In the genomic region with DNA sequence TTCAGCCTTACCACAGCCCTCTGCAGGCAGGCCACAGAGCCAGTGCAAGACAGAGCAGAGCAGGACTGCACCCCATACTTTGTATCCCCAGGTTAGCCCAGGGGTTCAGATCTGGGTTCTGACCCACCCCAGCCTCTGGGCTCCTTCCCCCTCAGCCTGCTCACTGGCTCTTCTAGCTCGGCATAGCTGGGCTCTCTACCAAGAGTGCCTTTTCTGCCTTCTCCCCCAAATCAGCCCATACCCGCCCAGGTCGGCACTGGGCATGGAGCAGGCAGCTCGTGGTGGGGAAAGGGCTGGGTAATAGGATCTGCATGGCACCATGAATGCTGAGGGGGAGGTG, we compare ENCODE assay signal across 13 cellular contexts. TPM values are rescaled to one million over a fixed set of nuclear protein-coding genes. Genes with fewer than 3 reads are reported as not detected.
DNase-seq lines count a peak whose midpoint lies in the region; ATAC-seq and TF ChIP-seq lines count a peak whose summit lies in the region.
"Had no signal": no experiment of that assay in that cellular context is flagged by ENCODE, and none has a peak within 500 bp of the region (broad histone marks: within the 10 kb centered on the region; RNA-seq: fewer than 3 reads in every experiment).

No MANE protein-coding gene starts in this region.

- no peak for TF ChIP-seq CTCF in neutrophil (IDR thresholded peaks at IDR 0.05)
- TF ChIP-seq CTCF in tibial artery (IDR thresholded peaks at IDR 0.05), result no peak
- no peak for TF ChIP-seq CTCF in GM23338 (conservative IDR thresholded peaks at IDR 0.05; ENCODE audit: low read depth in 2 of 2)

- intact Hi-C loops in tibial artery (cut with DNase I; ENCODE audit: low total_unique reads), result no loop called here

- peak overlapping the region in 3 of 4 donors; percentile 27 to 58 (median 38) for H3K4me3 Mint-ChIP-seq in CD4-positive, CD25-positive, alpha-beta regulatory T cell
- H3K4me3 Mint-ChIP-seq in central memory CD8-positive, alpha-beta T cell, result no peak overlapping the region
- no peak overlapping the region for H3K4me3 Mint-ChIP-seq in GM23338

- no peaks in the 10 kb centered on the region for H3K27me3 Mint-ChIP-seq in CD4-positive, CD25-positive, alpha-beta regulatory T cell
- no peaks in the 10 kb centered on the region for H3K27me3 Mint-ChIP-seq in central memory CD8-positive, alpha-beta T cell
- H3K27me3 Mint-ChIP-seq in GM23338 (ENCODE audit: insufficient read depth, low read depth, poor library complexity), result peaks cover 3% of the 10 kb centered on the region

- no peak overlapping the region for H3K4me2 ChIP-seq in GM23338

- no peak overlapping the region for H2AFZ ChIP-seq in GM23338

- H3K4me3 ChIP-seq in CD4-positive, CD25-positive, alpha-beta regulatory T cell (ENCODE audit: low read depth, low read length), result no peak overlapping the region
- H3K4me3 ChIP-seq in neutrophil (ENCODE audit: low read depth in 1 of 2, low read length in 1 of 2) (peak overlapping the region; percentile 80 to 96), tibial artery (no peak overlapping the region), GM23338 (no peak overlapping the region)
- H3K4me3 ChIP-seq: ovary had no signal

- H3K9me3 Mint-ChIP-seq in CD4-positive, CD25-positive, alpha-beta regulatory T cell, result no peaks in the 10 kb centered on the region
- H3K9me3 Mint-ChIP-seq in central memory CD8-positive, alpha-beta T cell, result no peaks in the 10 kb centered on the region
- H3K9me3 Mint-ChIP-seq in GM23338, result no peaks in the 10 kb centered on the region

- peaks cover 0 to 74% (median 41%) of the 10 kb centered on the region in 4 donors for H3K4me1 Mint-ChIP-seq in CD4-positive, CD25-positive, alpha-beta regulatory T cell
- peaks cover 72% of the 10 kb centered on the region for H3K4me1 Mint-ChIP-seq in central memory CD8-positive, alpha-beta T cell
- H3K4me1 Mint-ChIP-seq in GM23338, result peaks cover 23% of the 10 kb centered on the region

- H3K36me3 Mint-ChIP-seq in CD4-positive, CD25-positive, alpha-beta regulatory T cell, result no peaks in the 10 kb centered on the region
- H3K36me3 Mint-ChIP-seq in central memory CD8-positive, alpha-beta T cell (ENCODE audit: insufficient read depth), result peaks cover 44% of the 10 kb centered on the region
- H3K36me3 Mint-ChIP-seq in GM23338 (ENCODE audit: low read depth), result no peaks in the 10 kb centered on the region; the same call in 2 of the 3 replicates

- peaks cover 3% of the 10 kb centered on the region for H3K36me3 ChIP-seq in CD4-positive, CD25-positive, alpha-beta regulatory T cell (ENCODE audit: control insufficient read depth, insufficient read depth, low read length)
- H3K36me3 ChIP-seq in neutrophil, result peaks cover 30% of the 10 kb centered on the region
- no peaks in the 10 kb centered on the region for H3K36me3 ChIP-seq in tibial artery
- no peaks in the 10 kb centered on the region for H3K36me3 ChIP-seq in GM23338 (ENCODE audit: insufficient read depth)
- H3K36me3 ChIP-seq: brain microvascular endothelial cell, ovary had no signal

- no peaks in the 10 kb centered on the region for H3K9me2 ChIP-seq in GM23338 (ENCODE audit: insufficient read depth)

- no peaks in the 10 kb centered on the region for H3K9me3 ChIP-seq in CD4-positive, CD25-positive, alpha-beta regulatory T cell (ENCODE audit: control insufficient read depth in 2 of 2, low read length in 2 of 2)
- H3K9me3 ChIP-seq in neutrophil (no peaks in the 10 kb centered on the region), tibial artery (no peaks in the 10 kb centered on the region)
- H3K9me3 ChIP-seq: ovary had no signal

- no peaks in the 10 kb centered on the region; the same call in none of the 2 replicates for H4K20me1 ChIP-seq in GM23338 (replicated peaks; ENCODE audit: insufficient read depth)

- ATAC-seq in CD4-positive, CD25-positive, alpha-beta regulatory T cell (ENCODE audit: low read depth in 2 of 2), result peak in 1 of 2 donors; percentile 4
- ATAC-seq in HG03045 (IDR thresholded peaks at IDR 0.05; ENCODE audit: unreplicated experiment) (peak; percentile 1), GM23338 (no peak)
- no peak for ATAC-seq in central memory CD8-positive, alpha-beta T cell (replicated peaks; ENCODE audit: extremely low read depth, poor library complexity, severe bottlenecking)

- H3K27me3 ChIP-seq in CD4-positive, CD25-positive, alpha-beta regulatory T cell (ENCODE audit: control insufficient read depth, insufficient read depth, low read length), result no peaks in the 10 kb centered on the region
- H3K27me3 ChIP-seq in neutrophil (no peaks in the 10 kb centered on the region), tibial artery (no peaks in the 10 kb centered on the region), GM23338 (ENCODE audit: insufficient read depth) (no peaks in the 10 kb centered on the region)
- H3K27me3 ChIP-seq: brain microvascular endothelial cell, ovary had no signal

- peak overlapping the region in 2 of 3 donors; percentile 82 to 86 for H3K27ac Mint-ChIP-seq in CD4-positive, CD25-positive, alpha-beta regulatory T cell
- peak overlapping the region; percentile 68 for H3K27ac Mint-ChIP-seq in central memory CD8-positive, alpha-beta T cell (ENCODE audit: low read depth)
- no peak overlapping the region for H3K27ac Mint-ChIP-seq in GM23338

- peaks cover 42% of the 10 kb centered on the region for H3K4me1 ChIP-seq in CD4-positive, CD25-positive, alpha-beta regulatory T cell (ENCODE audit: control insufficient read depth, insufficient read depth, low read length, poor library complexity, severe bottlenecking)
- peaks cover 100% of the 10 kb centered on the region in 2 experiments for H3K4me1 ChIP-seq in neutrophil (ENCODE audit: control insufficient read depth in 1 of 2, insufficient read depth in 1 of 2, low read depth in 1 of 2, low read length in 1 of 2)
- peaks cover 0 to 10% (median 2%) of the 10 kb centered on the region in 4 donors for H3K4me1 ChIP-seq in tibial artery
- no peaks in the 10 kb centered on the region for H3K4me1 ChIP-seq in GM23338 (ENCODE audit: insufficient read depth)

- no peak for DNase-seq in CD4-positive, CD25-positive, alpha-beta regulatory T cell
- DNase-seq in central memory CD8-positive, alpha-beta T cell (ENCODE audit: low spot score in 2 of 2), result no peak
- no peak for DNase-seq in DMS114 treated with DMSO at 0.1 percent for 48 hours (lab: John Stamatoyannopoulos, UW; ENCODE audit: unreplicated experiment)
- no peak for DNase-seq in activated CD8-positive, alpha-beta memory T cell treated with anti-CD3 and anti-CD28 coated beads, Interleukin-2, amount 50 U/mL, for 4 hours
- no peak for DNase-seq in tibial artery
- no peak for DNase-seq in GM23338 (ENCODE audit: low spot score)
- DNase-seq: brain microvascular endothelial cell; NCI-H1048; NCI-H524; ovary; stimulated activated CD4-positive, alpha-beta T cell treated with anti-CD3 and anti-CD28 coated beads, Interleukin-2, amount 100 ng/mL, for 48 hours had no signal

- H3K79me2 ChIP-seq in GM23338 (replicated peaks; ENCODE audit: insufficient read depth), result peaks cover 5% of the 10 kb centered on the region

- no peak overlapping the region for H3K27ac ChIP-seq in CD4-positive, CD25-positive, alpha-beta regulatory T cell (ENCODE audit: insufficient read depth, low read length, poor library complexity, severe bottlenecking)
- H3K27ac ChIP-seq in neutrophil (peak overlapping the region; percentile 99), tibial artery (no peak overlapping the region), GM23338 (ENCODE audit: low read depth) (no peak overlapping the region)
- H3K27ac ChIP-seq: brain microvascular endothelial cell, ovary had no signal

- no peaks in the 10 kb centered on the region for H3F3A ChIP-seq in GM23338 (replicated peaks; ENCODE audit: low read depth)

TF ChIP-seq in GM23338, 12 proteins besides CTCF, POLR2A, EP300 and RAD21 (continues in another document):
- TF ChIP-seq, protein P1, sequence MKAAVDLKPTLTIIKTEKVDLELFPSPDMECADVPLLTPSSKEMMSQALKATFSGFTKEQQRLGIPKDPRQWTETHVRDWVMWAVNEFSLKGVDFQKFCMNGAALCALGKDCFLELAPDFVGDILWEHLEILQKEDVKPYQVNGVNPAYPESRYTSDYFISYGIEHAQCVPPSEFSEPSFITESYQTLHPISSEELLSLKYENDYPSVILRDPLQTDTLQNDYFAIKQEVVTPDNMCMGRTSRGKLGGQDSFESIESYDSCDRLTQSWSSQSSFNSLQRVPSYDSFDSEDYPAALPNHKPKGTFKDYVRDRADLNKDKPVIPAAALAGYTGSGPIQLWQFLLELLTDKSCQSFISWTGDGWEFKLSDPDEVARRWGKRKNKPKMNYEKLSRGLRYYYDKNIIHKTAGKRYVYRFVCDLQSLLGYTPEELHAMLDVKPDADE (IDR thresholded peaks at IDR 0.05), result no peak
- no peak for TF ChIP-seq ZNF331 (CRISPR knock-in tag; IDR thresholded peaks at IDR 0.05; ENCODE audit: low read depth)
- no peak for TF ChIP-seq CREB1 (CRISPR knock-in tag; IDR thresholded peaks at IDR 0.05; ENCODE audit: low read depth)
- TF ChIP-seq, protein P2, sequence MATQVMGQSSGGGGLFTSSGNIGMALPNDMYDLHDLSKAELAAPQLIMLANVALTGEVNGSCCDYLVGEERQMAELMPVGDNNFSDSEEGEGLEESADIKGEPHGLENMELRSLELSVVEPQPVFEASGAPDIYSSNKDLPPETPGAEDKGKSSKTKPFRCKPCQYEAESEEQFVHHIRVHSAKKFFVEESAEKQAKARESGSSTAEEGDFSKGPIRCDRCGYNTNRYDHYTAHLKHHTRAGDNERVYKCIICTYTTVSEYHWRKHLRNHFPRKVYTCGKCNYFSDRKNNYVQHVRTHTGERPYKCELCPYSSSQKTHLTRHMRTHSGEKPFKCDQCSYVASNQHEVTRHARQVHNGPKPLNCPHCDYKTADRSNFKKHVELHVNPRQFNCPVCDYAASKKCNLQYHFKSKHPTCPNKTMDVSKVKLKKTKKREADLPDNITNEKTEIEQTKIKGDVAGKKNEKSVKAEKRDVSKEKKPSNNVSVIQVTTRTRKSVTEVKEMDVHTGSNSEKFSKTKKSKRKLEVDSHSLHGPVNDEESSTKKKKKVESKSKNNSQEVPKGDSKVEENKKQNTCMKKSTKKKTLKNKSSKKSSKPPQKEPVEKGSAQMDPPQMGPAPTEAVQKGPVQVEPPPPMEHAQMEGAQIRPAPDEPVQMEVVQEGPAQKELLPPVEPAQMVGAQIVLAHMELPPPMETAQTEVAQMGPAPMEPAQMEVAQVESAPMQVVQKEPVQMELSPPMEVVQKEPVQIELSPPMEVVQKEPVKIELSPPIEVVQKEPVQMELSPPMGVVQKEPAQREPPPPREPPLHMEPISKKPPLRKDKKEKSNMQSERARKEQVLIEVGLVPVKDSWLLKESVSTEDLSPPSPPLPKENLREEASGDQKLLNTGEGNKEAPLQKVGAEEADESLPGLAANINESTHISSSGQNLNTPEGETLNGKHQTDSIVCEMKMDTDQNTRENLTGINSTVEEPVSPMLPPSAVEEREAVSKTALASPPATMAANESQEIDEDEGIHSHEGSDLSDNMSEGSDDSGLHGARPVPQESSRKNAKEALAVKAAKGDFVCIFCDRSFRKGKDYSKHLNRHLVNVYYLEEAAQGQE (IDR thresholded peaks at IDR 0.05; ENCODE audit: unreplicated experiment), result no peak
- no peak for TF ChIP-seq ZNF114 (CRISPR knock-in tag; IDR thresholded peaks at IDR 0.05)
- no peak for TF ChIP-seq POLR2AphosphoS5 (IDR thresholded peaks at IDR 0.05; ENCODE audit: low read depth)

RNA-seq across cellular contexts. Expression of a gene that starts 8.3 kb away (rescaled TPM):
- 117 TPM for total RNA-seq in CD4-positive, CD25-positive, alpha-beta regulatory T cell
- polyA plus RNA-seq in CD4-positive, CD25-positive, alpha-beta regulatory T cell, result 1 to 10 TPM; 2.0 to 3.3 (median 2.9) TPM
- total RNA-seq in GM23338 (2014; rRNA removed; shearing (Covaris generic)), result 6.2 and 6.3 TPM in 2 replicates
- polyA plus RNA-seq in GM23338 (2016; fragmentation: Nextera tagmentation; extraction: Ambion mirVana), result 2.0 and 2.1 TPM in 2 replicates

Comparison
In these comparisons a context has a peak if more than half of its experiments do, and no peak if none do; other contexts are left out.
1. H3K4me3 ChIP-seq: peak in neutrophil (2 of 2); none in CD4-positive, CD25-positive, alpha-beta regulatory T cell (single experiment), tibial artery (0 of 2) and GM23338 (single experiment).
2. H3K4me3 Mint-ChIP-seq: peak in CD4-positive, CD25-positive, alpha-beta regulatory T cell (3 of 4); none in central memory CD8-positive, alpha-beta T cell (single experiment) and GM23338 (single experiment).
3. RNA of a gene that starts 8.3 kb away (total RNA-seq): 117 TPM in CD4-positive, CD25-positive, alpha-beta regulatory T cell (single experiment); 6.2 to 6.3 TPM in GM23338; every median in the first group is over 10 times any median in the second.